1 cellular context compared by ENCODE assay signal in the genomic region with DNA sequence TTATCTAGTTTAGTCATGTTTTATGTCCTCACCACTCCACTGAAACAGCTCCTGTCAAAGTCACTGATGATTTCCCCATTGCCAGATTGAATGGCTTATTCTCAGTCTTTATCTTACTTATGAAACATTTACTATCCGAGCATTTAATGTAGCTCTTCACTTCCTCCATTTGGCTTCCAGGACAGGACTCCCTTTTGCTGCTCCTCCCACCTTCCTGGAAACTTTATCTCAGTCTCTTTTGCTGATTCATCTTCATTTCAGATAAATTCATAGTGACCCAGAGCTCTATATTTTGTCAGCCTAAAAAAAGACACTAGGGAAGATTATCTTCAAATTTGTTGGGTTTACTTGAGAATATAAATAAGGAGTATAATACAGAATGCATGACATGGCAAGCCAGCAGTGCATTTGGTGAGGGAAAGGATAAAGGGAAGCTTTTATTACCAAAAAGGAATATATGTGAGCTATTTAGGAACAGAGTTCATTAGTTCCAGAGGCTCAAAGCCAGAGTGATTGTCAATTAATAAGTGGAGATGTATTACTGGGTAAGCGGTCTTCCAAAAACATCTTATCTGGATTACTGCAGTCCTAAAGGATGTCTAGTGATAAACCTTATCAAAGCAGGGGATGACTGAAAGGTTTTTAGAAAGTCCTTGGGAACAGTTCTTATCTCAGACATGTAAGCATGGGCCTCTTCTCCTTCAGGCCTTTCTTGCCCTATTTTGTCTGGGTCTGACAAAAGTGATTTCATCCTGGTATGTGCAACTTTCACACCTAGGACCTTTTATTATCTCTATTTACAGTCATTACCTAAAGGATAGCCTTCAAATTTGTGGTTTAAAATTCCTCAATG.
TF ChIP-seq lines count a peak whose summit lies in the region.

No MANE protein-coding gene starts in this region.

TF ChIP-seq in HepG2, 621 proteins besides CTCF, POLR2A, EP300 and RAD21:
- TF ChIP-seq, protein P1, sequence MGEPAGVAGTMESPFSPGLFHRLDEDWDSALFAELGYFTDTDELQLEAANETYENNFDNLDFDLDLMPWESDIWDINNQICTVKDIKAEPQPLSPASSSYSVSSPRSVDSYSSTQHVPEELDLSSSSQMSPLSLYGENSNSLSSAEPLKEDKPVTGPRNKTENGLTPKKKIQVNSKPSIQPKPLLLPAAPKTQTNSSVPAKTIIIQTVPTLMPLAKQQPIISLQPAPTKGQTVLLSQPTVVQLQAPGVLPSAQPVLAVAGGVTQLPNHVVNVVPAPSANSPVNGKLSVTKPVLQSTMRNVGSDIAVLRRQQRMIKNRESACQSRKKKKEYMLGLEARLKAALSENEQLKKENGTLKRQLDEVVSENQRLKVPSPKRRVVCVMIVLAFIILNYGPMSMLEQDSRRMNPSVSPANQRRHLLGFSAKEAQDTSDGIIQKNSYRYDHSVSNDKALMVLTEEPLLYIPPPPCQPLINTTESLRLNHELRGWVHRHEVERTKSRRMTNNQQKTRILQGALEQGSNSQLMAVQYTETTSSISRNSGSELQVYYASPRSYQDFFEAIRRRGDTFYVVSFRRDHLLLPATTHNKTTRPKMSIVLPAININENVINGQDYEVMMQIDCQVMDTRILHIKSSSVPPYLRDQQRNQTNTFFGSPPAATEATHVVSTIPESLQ (CRISPR knock-in tag; conservative IDR thresholded peaks at IDR 0.05) = no peak
- no peak for TF ChIP-seq TEAD2 (CRISPR knock-in tag; IDR thresholded peaks at IDR 0.05)
- no peak for TF ChIP-seq ZNF251 (CRISPR knock-in tag; IDR thresholded peaks at IDR 0.05)
